In genomic region chr12:116591608-116592115, GRCh38 we compare ENCODE assay signal across 14 cellular contexts. TPM values are rescaled to one million over a fixed set of nuclear protein-coding genes. Genes with fewer than 3 reads are reported as not detected.
DNase-seq lines count a peak whose midpoint lies in the region; ATAC-seq and TF ChIP-seq lines count a peak whose summit lies in the region.
"Had no signal": no experiment of that assay in that cellular context is flagged by ENCODE, and none has a peak within 500 bp of the region (broad histone marks: within the 10 kb centered on the region; RNA-seq: fewer than 3 reads in every experiment).

No MANE protein-coding gene starts in this region.

- H3K27me3 Mint-ChIP-seq in CD4-positive, CD25-positive, alpha-beta regulatory T cell, result peaks cover 17% of the 10 kb centered on the region
- H3K27me3 Mint-ChIP-seq in T-helper 17 cell, result no peaks in the 10 kb centered on the region
- H3K27me3 Mint-ChIP-seq: activated CD4-positive, alpha-beta T cell treated with anti-CD3 and anti-CD28 coated beads for 36 hours had no signal

- no peak overlapping the region for H3K27ac ChIP-seq in CD4-positive, CD25-positive, alpha-beta regulatory T cell (ENCODE audit: insufficient read depth, low read length, poor library complexity, severe bottlenecking)
- peak overlapping the region; percentile 4 for H3K27ac ChIP-seq in rectal smooth muscle tissue (ENCODE audit: low read depth, low read length)

- peaks cover 3% of the 10 kb centered on the region for H3K27me3 ChIP-seq in CD4-positive, CD25-positive, alpha-beta regulatory T cell (ENCODE audit: control insufficient read depth, insufficient read depth, low read length)
- no peaks in the 10 kb centered on the region for H3K27me3 ChIP-seq in rectal smooth muscle tissue (ENCODE audit: control insufficient read depth, insufficient read depth, low read length)

- peaks cover 4% of the 10 kb centered on the region for H3K36me3 Mint-ChIP-seq in CD4-positive, CD25-positive, alpha-beta regulatory T cell
- peaks cover 3% of the 10 kb centered on the region for H3K36me3 Mint-ChIP-seq in T-helper 17 cell (ENCODE audit: low read depth)
- H3K36me3 Mint-ChIP-seq: mesothelial cell of epicardium had no signal

- H3K4me3 Mint-ChIP-seq in CD4-positive, CD25-positive, alpha-beta regulatory T cell, result no peak overlapping the region
- no peak overlapping the region for H3K4me3 Mint-ChIP-seq in T-helper 17 cell
- H3K4me3 Mint-ChIP-seq: activated CD4-positive, alpha-beta T cell treated with anti-CD3 and anti-CD28 coated beads for 36 hours; mesothelial cell of epicardium had no signal

- peak overlapping the region in 2 of 3 donors; percentile 47 to 65 for H3K27ac Mint-ChIP-seq in CD4-positive, CD25-positive, alpha-beta regulatory T cell
- peak overlapping the region; percentile 82 for H3K27ac Mint-ChIP-seq in T-helper 17 cell
- H3K27ac Mint-ChIP-seq: activated CD4-positive, alpha-beta T cell treated with anti-CD3 and anti-CD28 coated beads for 36 hours; mesothelial cell of epicardium had no signal

- no peaks in the 10 kb centered on the region for H3K36me3 ChIP-seq in CD4-positive, CD25-positive, alpha-beta regulatory T cell (ENCODE audit: control insufficient read depth, insufficient read depth, low read length)
- no peaks in the 10 kb centered on the region for H3K36me3 ChIP-seq in rectal smooth muscle tissue (ENCODE audit: control insufficient read depth, insufficient read depth, low read length)

- no peak for TF ChIP-seq CTCF in fibroblast of villous mesenchyme (IDR thresholded peaks at IDR 0.05; ENCODE audit: insufficient read depth, low read depth, low read length)

- peaks cover 0 to 5% (median 0%) of the 10 kb centered on the region in 7 donors for H3K9me3 Mint-ChIP-seq in CD4-positive, CD25-positive, alpha-beta regulatory T cell
- H3K9me3 Mint-ChIP-seq: mesothelial cell of epicardium had no signal

- no peak for ATAC-seq in CD4-positive, CD25-positive, alpha-beta regulatory T cell (ENCODE audit: low read depth in 2 of 2)
- ATAC-seq in T-helper 17 cell, result no peak
- ATAC-seq: activated CD4-positive, alpha-beta T cell treated with anti-CD3 and anti-CD28 coated beads for 36 hours had no signal

- no peak overlapping the region for H3K4me3 ChIP-seq in CD4-positive, CD25-positive, alpha-beta regulatory T cell (ENCODE audit: low read depth, low read length)
- H3K4me3 ChIP-seq in fibroblast of villous mesenchyme (ENCODE audit: low read depth, low read length), result no peak overlapping the region
- H3K4me3 ChIP-seq in rectal smooth muscle tissue (ENCODE audit: low read length), result no peak overlapping the region

- no peaks in the 10 kb centered on the region for H3K9me3 ChIP-seq in CD4-positive, CD25-positive, alpha-beta regulatory T cell (ENCODE audit: control insufficient read depth in 2 of 2, low read length in 2 of 2)
- H3K9me3 ChIP-seq in T-helper 17 cell (ENCODE audit: control insufficient read depth, low read length, poor library complexity, severe bottlenecking), result no peaks in the 10 kb centered on the region

- peaks cover 0 to 26% (median 9%) of the 10 kb centered on the region in 4 donors for H3K4me1 Mint-ChIP-seq in CD4-positive, CD25-positive, alpha-beta regulatory T cell
- H3K4me1 Mint-ChIP-seq in T-helper 17 cell, result peaks cover 30% of the 10 kb centered on the region

- no peak for DNase-seq in CD4-positive, CD25-positive, alpha-beta regulatory T cell
- DNase-seq in T-helper 17 cell (no peak), fibroblast of villous mesenchyme (ENCODE audit: low read depth) (peak; percentile 69), C1 segment of cervical spinal cord (lab: John Stamatoyannopoulos, UW) (no peak), NCI-H526 treated with DMSO at 0.1 percent for 48 hours (lab: John Stamatoyannopoulos, UW) (no peak), SK-N-DZ (ENCODE audit: low spot score) (no peak)
- no peak for DNase-seq in activated naive CD4-positive, alpha-beta T cell treated with anti-CD3 and anti-CD28 coated beads, Interleukin-2, amount 50 U/mL, for 16 hours
- DNase-seq: activated CD4-positive, alpha-beta T cell treated with anti-CD3 and anti-CD28 coated beads for 36 hours; DMS79 treated with DMSO at 0.1 percent for 48 hours; H7; NCI-H1417 treated with DMSO at 0.1 percent for 48 hours; trophoblast cell had no signal

- no peak overlapping the region for H3K9ac ChIP-seq in rectal smooth muscle tissue (ENCODE audit: low read length)

- peaks cover 9% of the 10 kb centered on the region for H3K4me1 ChIP-seq in CD4-positive, CD25-positive, alpha-beta regulatory T cell (ENCODE audit: control insufficient read depth, insufficient read depth, low read length, poor library complexity, severe bottlenecking)
- H3K4me1 ChIP-seq in rectal smooth muscle tissue (ENCODE audit: control insufficient read depth, insufficient read depth, low read length), result peaks cover 4% of the 10 kb centered on the region

RNA-seq across cellular contexts. Expression of gene MAP1LC3B2, which starts 32.5 kb away (rescaled TPM):
- 2.2 TPM for total RNA-seq in CD4-positive, CD25-positive, alpha-beta regulatory T cell
- 10 to 100 TPM in 2 of 4 donors, 1 to 10 TPM in 2; 6.7 to 14.2 (median 10.2) TPM for polyA plus RNA-seq in CD4-positive, CD25-positive, alpha-beta regulatory T cell
- total RNA-seq in T-helper 17 cell (1 to 10 TPM in 1 of 2 donors, under 1 TPM in 1; 0.89 to 2.7 TPM), fibroblast of villous mesenchyme (0.32 and 0.43 TPM in 2 replicates)
- polyA plus RNA-seq in SK-N-DZ (2014; cell fraction: cytosol; rRNA removed), result not detected in 2 replicates
- not detected in 2 replicates for polyA plus RNA-seq in SK-N-DZ (2014; cell fraction: nucleus; rRNA removed)
- total RNA-seq: H7 had no signal
